ENCODE assay signal across 36 cellular contexts in the genomic region with DNA sequence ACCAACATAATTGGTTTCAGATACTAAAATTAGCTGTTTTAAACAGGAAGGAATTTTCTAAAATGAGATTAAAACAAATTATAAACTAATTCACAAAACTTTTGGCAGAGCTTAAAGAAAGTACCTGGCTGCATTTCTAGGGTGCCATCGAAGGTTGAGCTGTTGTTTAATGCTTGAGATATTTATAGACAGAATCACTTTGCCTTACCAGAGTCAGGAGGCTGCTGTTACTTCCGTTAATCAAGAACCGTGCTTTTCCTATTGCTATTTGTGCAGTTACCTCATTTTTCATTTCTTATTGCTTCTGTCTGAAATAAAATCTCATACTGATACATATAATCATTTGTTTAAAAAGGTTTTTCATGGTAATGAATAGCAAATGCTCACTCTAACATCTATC.
"Had no signal": no experiment of that assay in that cellular context is flagged by ENCODE, and none has a peak within 500 bp of the region (broad histone marks: within the 10 kb centered on the region; RNA-seq: fewer than 3 reads in every experiment).

No MANE protein-coding gene starts in this region.

- H3K9me3 ChIP-seq: adrenal gland, ascending aorta, body of pancreas, breast epithelium had no signal

- H3K36me3 Mint-ChIP-seq: activated naive CD4-positive, alpha-beta T cell treated with anti-CD3 and anti-CD28 coated beads, Interleukin-2, amount 10 ng/mL, durations not matched to agents 7 days and 5 days; activated naive CD4-positive, alpha-beta T cell treated with anti-CD3 and anti-CD28 coated beads, Interleukin-2, amount 50 U/mL, for 24 hours; activated naive CD4-positive, alpha-beta T cell treated with anti-CD3 and anti-CD28 coated beads, Interleukin-2, amount 50 U/mL, for 72 hours; activated naive CD8-positive, alpha-beta T cell; activated naive CD8-positive, alpha-beta T cell treated with anti-CD3 and anti-CD28 coated beads for 36 hours; activated naive CD8-positive, alpha-beta T cell treated with anti-CD3 and anti-CD28 coated beads, Interleukin-2, amount 10 ng/mL, durations not matched to agents 7 days and 5 days; brain had no signal

- H3K9me3 Mint-ChIP-seq: activated naive CD4-positive, alpha-beta T cell treated with anti-CD3 and anti-CD28 coated beads for 36 hours; activated naive CD4-positive, alpha-beta T cell treated with anti-CD3 and anti-CD28 coated beads, Interleukin-2, amount 10 ng/mL, durations not matched to agents 7 days and 5 days; activated naive CD4-positive, alpha-beta T cell treated with anti-CD3 and anti-CD28 coated beads, Interleukin-2, amount 50 U/mL, for 24 hours; activated naive CD8-positive, alpha-beta T cell treated with anti-CD3 and anti-CD28 coated beads for 36 hours; activated naive CD8-positive, alpha-beta T cell treated with anti-CD3 and anti-CD28 coated beads, Interleukin-2, amount 50 U/mL, for 24 hours; activated T-cell treated with anti-CD3 and anti-CD28 coated beads, Interleukin-2, amount 50 U/mL, for 72 hours; activated T-helper 1 cell treated with anti-CD3 and anti-CD28 coated beads, Interleukin-12 subunit alpha, Interleukin-12 subunit beta, Interleukin-2, Interleukin-4 antibody, amounts not matched to agents 30 ng/mL and 10 ng/mL and 1 ng/mL, durations not matched to agents 14 hours and 24 hours and 36 hours; activated T-helper 17 cell treated with anti-CD3 and anti-CD28 coated beads, Interleukin-2, amount 50 U/mL, for 72 hours had no signal

- ATAC-seq: activated naive CD4-positive, alpha-beta T cell treated with anti-CD3 and anti-CD28 coated beads, Interleukin-2, amount 50 U/mL, for 72 hours; activated naive CD8-positive, alpha-beta T cell treated with anti-CD3 and anti-CD28 coated beads, Interleukin-2, amount 50 U/mL, for 24 hours; activated T-cell treated with anti-CD3 and anti-CD28 coated beads, Interleukin-2, amount 50 U/mL, for 4 hours; activated T-cell treated with anti-CD3 and anti-CD28 coated beads, Interleukin-2, amount 50 U/mL, for 72 hours; activated T-helper 17 cell treated with anti-CD3 and anti-CD28 coated beads, Interleukin-2, amount 50 U/mL, for 72 hours; body of pancreas had no signal

- H3K4me1 ChIP-seq: adrenal gland, ascending aorta, body of pancreas, breast epithelium had no signal

- H3K27me3 ChIP-seq: adrenal gland, ascending aorta, body of pancreas, brain microvascular endothelial cell, breast epithelium, cardiac muscle cell had no signal

- H3K27ac ChIP-seq: adrenal gland, ascending aorta, body of pancreas, brain microvascular endothelial cell, breast epithelium, cardiac muscle cell had no signal

- H3K27me3 Mint-ChIP-seq: activated naive CD4-positive, alpha-beta T cell treated with anti-CD3 and anti-CD28 coated beads, Interleukin-2, amount 10 ng/mL, durations not matched to agents 7 days and 5 days; activated naive CD4-positive, alpha-beta T cell treated with anti-CD3 and anti-CD28 coated beads, Interleukin-2, amount 50 U/mL, for 24 hours; activated naive CD8-positive, alpha-beta T cell; activated naive CD8-positive, alpha-beta T cell treated with anti-CD3 and anti-CD28 coated beads for 36 hours; activated naive CD8-positive, alpha-beta T cell treated with anti-CD3 and anti-CD28 coated beads, Interleukin-2, amount 10 ng/mL, durations not matched to agents 7 days and 5 days; activated naive CD8-positive, alpha-beta T cell treated with anti-CD3 and anti-CD28 coated beads, Interleukin-2, amount 50 U/mL, for 24 hours; activated T-helper 17 cell treated with anti-CD3 and anti-CD28 coated beads, Interleukin-2, amount 50 U/mL, for 72 hours; central memory CD8-positive, alpha-beta T cell had no signal

- H3K4me3 ChIP-seq: adrenal gland, ascending aorta, body of pancreas, breast epithelium, cardiac muscle cell had no signal

- H3K27ac Mint-ChIP-seq: activated naive CD4-positive, alpha-beta T cell treated with anti-CD3 and anti-CD28 coated beads for 36 hours; activated naive CD4-positive, alpha-beta T cell treated with anti-CD3 and anti-CD28 coated beads, Interleukin-2, amount 10 ng/mL, durations not matched to agents 7 days and 5 days; activated naive CD4-positive, alpha-beta T cell treated with anti-CD3 and anti-CD28 coated beads, Interleukin-2, amount 50 U/mL, for 24 hours; activated naive CD4-positive, alpha-beta T cell treated with anti-CD3 and anti-CD28 coated beads, Interleukin-2, amount 50 U/mL, for 72 hours; activated naive CD8-positive, alpha-beta T cell; activated naive CD8-positive, alpha-beta T cell treated with anti-CD3 and anti-CD28 coated beads for 36 hours; activated naive CD8-positive, alpha-beta T cell treated with anti-CD3 and anti-CD28 coated beads, Interleukin-2, amount 10 ng/mL, durations not matched to agents 7 days and 5 days; activated naive CD8-positive, alpha-beta T cell treated with anti-CD3 and anti-CD28 coated beads, Interleukin-2, amount 50 U/mL, for 24 hours; activated T-cell treated with anti-CD3 and anti-CD28 coated beads, Interleukin-2, amount 50 U/mL, for 72 hours; activated T-helper 1 cell treated with anti-CD3 and anti-CD28 coated beads, Interleukin-12 subunit alpha, Interleukin-12 subunit beta, Interleukin-2, Interleukin-4 antibody, amounts not matched to agents 30 ng/mL and 10 ng/mL and 1 ng/mL, durations not matched to agents 14 hours and 24 hours and 36 hours; activated T-helper 17 cell treated with anti-CD3 and anti-CD28 coated beads, Interleukin-2, amount 50 U/mL, for 72 hours; activated T-helper 2 cell treated with anti-CD3 and anti-CD28 coated beads, Interferon-gamma antibody, Interleukin-2, Interleukin-4, amounts not matched to agents 10 μg/mL and 5 μg/mL and 100 μg/mL, durations not matched to agents 14 hours and 24 hours and 36 hours; brain had no signal

- H3K4me1 Mint-ChIP-seq: activated naive CD4-positive, alpha-beta T cell treated with anti-CD3 and anti-CD28 coated beads, Interleukin-2, amount 10 ng/mL, durations not matched to agents 7 days and 5 days; activated naive CD4-positive, alpha-beta T cell treated with anti-CD3 and anti-CD28 coated beads, Interleukin-2, amount 50 U/mL, for 24 hours; activated naive CD8-positive, alpha-beta T cell treated with anti-CD3 and anti-CD28 coated beads for 36 hours; activated naive CD8-positive, alpha-beta T cell treated with anti-CD3 and anti-CD28 coated beads, Interleukin-2, amount 10 ng/mL, durations not matched to agents 7 days and 5 days; activated naive CD8-positive, alpha-beta T cell treated with anti-CD3 and anti-CD28 coated beads, Interleukin-2, amount 50 U/mL, for 24 hours; activated T-helper 17 cell treated with anti-CD3 and anti-CD28 coated beads, Interleukin-2, amount 50 U/mL, for 72 hours; brain; central memory CD8-positive, alpha-beta T cell had no signal

- DNase-seq: activated effector memory CD4-positive, alpha-beta T cell treated with anti-CD3 and anti-CD28 coated beads, Interleukin-2, amount 50 U/mL, for 16 hours; activated effector memory CD4-positive, alpha-beta T cell treated with Interleukin-2 at 50 U/mL for 16 hours; activated gamma-delta T cell; activated gamma-delta T cell treated with Interleukin-2 at 50 U/mL for 16 hours; activated naive CD4-positive, alpha-beta T cell; activated naive CD4-positive, alpha-beta T cell treated with anti-CD3 and anti-CD28 coated beads for 36 hours; activated naive CD4-positive, alpha-beta T cell treated with anti-CD3 and anti-CD28 coated beads, Interleukin-2, amount 10 ng/mL, durations not matched to agents 7 days and 5 days; activated naive CD4-positive, alpha-beta T cell treated with anti-CD3 and anti-CD28 coated beads, Interleukin-2, amount 50 U/mL, for 16 hours; activated naive CD4-positive, alpha-beta T cell treated with Interleukin-2 at 50 U/mL for 16 hours; activated naive CD8-positive, alpha-beta T cell treated with anti-CD3 and anti-CD28 coated beads for 36 hours; activated naive CD8-positive, alpha-beta T cell treated with anti-CD3 and anti-CD28 coated beads, Interleukin-2, amount 10 ng/mL, durations not matched to agents 7 days and 5 days; activated naive CD8-positive, alpha-beta T cell treated with anti-CD3 and anti-CD28 coated beads, Interleukin-2, amount 50 U/mL, for 24 hours; activated T-cell treated with anti-CD3 and anti-CD28 coated beads, Interleukin-2, amount 50 U/mL, for 4 hours; activated T-cell treated with anti-CD3 and anti-CD28 coated beads, Interleukin-2, amount 50 U/mL, for 48 hours; activated T-cell treated with anti-CD3 and anti-CD28 coated beads, Interleukin-2, amount 50 U/mL, for 72 hours; adrenal gland; amniotic stem cell; amygdala; anterior cingulate cortex; aorta; body of pancreas; brain microvascular endothelial cell; caudate nucleus; central memory CD4-positive, alpha-beta T cell; cerebellar nuclear complex had no signal

- H3K36me3 ChIP-seq: adrenal gland, ascending aorta, brain microvascular endothelial cell, breast epithelium, cardiac muscle cell had no signal

- H3K4me3 Mint-ChIP-seq: activated naive CD4-positive, alpha-beta T cell treated with anti-CD3 and anti-CD28 coated beads for 36 hours; activated naive CD4-positive, alpha-beta T cell treated with anti-CD3 and anti-CD28 coated beads, Interleukin-2, amount 10 ng/mL, durations not matched to agents 7 days and 5 days; activated naive CD4-positive, alpha-beta T cell treated with anti-CD3 and anti-CD28 coated beads, Interleukin-2, amount 50 U/mL, for 24 hours; activated naive CD8-positive, alpha-beta T cell; activated naive CD8-positive, alpha-beta T cell treated with anti-CD3 and anti-CD28 coated beads for 36 hours; activated naive CD8-positive, alpha-beta T cell treated with anti-CD3 and anti-CD28 coated beads, Interleukin-2, amount 10 ng/mL, durations not matched to agents 7 days and 5 days; activated naive CD8-positive, alpha-beta T cell treated with anti-CD3 and anti-CD28 coated beads, Interleukin-2, amount 50 U/mL, for 24 hours; activated T-cell treated with anti-CD3 and anti-CD28 coated beads, Interleukin-2, amount 50 U/mL, for 4 hours; activated T-cell treated with anti-CD3 and anti-CD28 coated beads, Interleukin-2, amount 50 U/mL, for 72 hours; activated T-helper 1 cell treated with anti-CD3 and anti-CD28 coated beads, Interleukin-12 subunit alpha, Interleukin-12 subunit beta, Interleukin-2, Interleukin-4 antibody, amounts not matched to agents 30 ng/mL and 10 ng/mL and 1 ng/mL, durations not matched to agents 14 hours and 24 hours and 36 hours; activated T-helper 17 cell treated with anti-CD3 and anti-CD28 coated beads, Interleukin-2, amount 50 U/mL, for 72 hours; brain; central memory CD8-positive, alpha-beta T cell had no signal
